In the genomic region with DNA sequence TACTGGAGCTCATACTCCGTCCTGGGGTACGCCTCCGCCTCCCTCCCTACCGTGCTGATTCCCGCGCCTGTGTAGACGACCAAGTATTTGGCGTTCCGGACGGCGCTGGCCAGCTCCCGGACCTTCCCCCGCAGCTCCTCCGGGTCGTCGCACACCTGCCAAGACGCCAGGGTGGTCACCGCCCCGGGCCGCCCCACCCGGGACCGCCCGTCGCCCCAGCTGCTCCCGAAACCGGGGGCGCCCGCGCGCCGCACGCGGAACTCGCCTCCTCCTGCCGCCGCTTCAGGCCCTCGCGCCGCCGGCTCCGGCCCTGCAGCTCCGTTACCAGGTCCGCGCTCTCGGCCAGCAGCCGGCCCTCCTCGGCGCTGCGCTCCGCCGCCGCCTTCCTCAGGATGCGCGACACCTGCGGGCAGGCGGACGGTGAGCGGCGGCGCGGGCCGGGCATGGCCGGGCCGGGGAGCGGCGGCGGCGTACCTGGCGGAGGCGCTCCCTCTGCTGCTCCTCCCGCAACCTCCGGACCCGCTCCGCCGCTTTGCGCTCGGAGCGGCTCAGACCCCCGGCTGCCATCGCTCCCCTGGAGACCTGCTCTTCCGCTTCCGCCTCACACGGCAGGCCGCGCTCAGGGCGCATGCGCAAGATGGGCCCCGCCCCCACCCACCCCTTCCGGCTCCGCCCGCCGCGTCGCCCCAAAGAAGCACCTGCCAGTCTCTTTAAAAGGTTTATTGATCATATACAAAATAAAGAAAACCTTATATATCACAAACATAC, we compare ENCODE assay signal across 8 cellular contexts. TPM values are rescaled to one million over a fixed set of nuclear protein-coding genes. Genes with fewer than 3 reads are reported as not detected.
DNase-seq lines count a peak whose midpoint lies in the region; ATAC-seq lines count a peak whose summit lies in the region.

Gene SIRT7, minus strand, starts transcription at position 612 of the 768 bp plus-strand sequence. Its CDS starts 45 bp downstream, at position 567.

- peak; percentile 61 for DNase-seq in NCI-H2107 treated with DMSO at 0.1 percent for 48 hours (lab: John Stamatoyannopoulos, UW; ENCODE audit: unreplicated experiment)
- DNase-seq in NCI-H2107 (lab: John Stamatoyannopoulos, UW): no peak
- peak; percentile 12 for DNase-seq in NCI-H446 treated with DMSO at 0.1 percent for 48 hours (lab: John Stamatoyannopoulos, UW)
- DNase-seq in activated CD4-positive, alpha-beta T cell treated with anti-CD3 and anti-CD28 coated beads for 24 hours (ENCODE audit: low read depth in 2 of 2): peak; percentile 60 to 71
- peak; percentile 96 for DNase-seq in cerebellum (ENCODE audit: low spot score)
- peak; percentile 55 for DNase-seq in kidney glomerular epithelial cell (lab: John Stamatoyannopoulos, UW)
- peak; percentile 68 for DNase-seq in stimulated activated CD4-positive, alpha-beta T cell treated with anti-CD3 and anti-CD28 coated beads, Interleukin-1b, Interleukin-23, amount 100 ng/mL, for 1 hour (ENCODE audit: low read depth in 2 of 2)

- peak; percentile 71 for ATAC-seq in HG03159 (IDR thresholded peaks at IDR 0.05; ENCODE audit: unreplicated experiment)

RNA-seq across cellular contexts. Expression of gene SIRT7, which starts in this region (rescaled TPM):
- total RNA-seq in cerebellum: 9.9 TPM
